ENCODE assay signal across 1 cellular context in genomic region chr21:45296638-45297037, GRCh38.
TF ChIP-seq lines count a peak whose summit lies in the region.

No MANE protein-coding gene starts in this region.

TF ChIP-seq in SK-N-SH treated with all-trans-retinoic acid at 6 μM for 48 hours, 23 proteins besides CTCF, POLR2A, EP300 and RAD21 (continued from another document):
- TF ChIP-seq CSRNP3 (CRISPR knock-in tag; IDR thresholded peaks at IDR 0.05), result no peak
- TF ChIP-seq CSDC2 (CRISPR knock-in tag; IDR thresholded peaks at IDR 0.05), result no peak
- TF ChIP-seq POU6F1 (CRISPR knock-in tag; IDR thresholded peaks at IDR 0.05; ENCODE audit: borderline replicate concordance, low read depth), result no peak
- TF ChIP-seq ZNF70 (CRISPR knock-in tag; IDR thresholded peaks at IDR 0.05), result no peak
- TF ChIP-seq ESRRG (CRISPR knock-in tag; IDR thresholded peaks at IDR 0.05), result no peak
- TF ChIP-seq RARB (CRISPR knock-in tag; IDR thresholded peaks at IDR 0.05), result no peak
- no peak for TF ChIP-seq ISL1 (CRISPR knock-in tag; IDR thresholded peaks at IDR 0.05)
- TF ChIP-seq ZFP30 (CRISPR knock-in tag; IDR thresholded peaks at IDR 0.05), result no peak
- TF ChIP-seq BACH2 (CRISPR knock-in tag; IDR thresholded peaks at IDR 0.05; ENCODE audit: borderline replicate concordance), result no peak
- TF ChIP-seq TCF4 (CRISPR knock-in tag; IDR thresholded peaks at IDR 0.05; ENCODE audit: borderline replicate concordance), result no peak
- no peak for TF ChIP-seq ZNF8 (CRISPR knock-in tag; IDR thresholded peaks at IDR 0.05)
- no peak for TF ChIP-seq TSHZ2 (CRISPR knock-in tag; IDR thresholded peaks at IDR 0.05)
- TF ChIP-seq CREB5 (CRISPR knock-in tag; IDR thresholded peaks at IDR 0.05; ENCODE audit: low read depth), result no peak
- TF ChIP-seq ZNF565 (CRISPR knock-in tag; conservative IDR thresholded peaks at IDR 0.05; ENCODE audit: low read depth), result no peak
- TF ChIP-seq PPARA (CRISPR knock-in tag; IDR thresholded peaks at IDR 0.05; ENCODE audit: borderline replicate concordance), result no peak
